36 cellular contexts compared by ENCODE assay signal in the genomic region with DNA sequence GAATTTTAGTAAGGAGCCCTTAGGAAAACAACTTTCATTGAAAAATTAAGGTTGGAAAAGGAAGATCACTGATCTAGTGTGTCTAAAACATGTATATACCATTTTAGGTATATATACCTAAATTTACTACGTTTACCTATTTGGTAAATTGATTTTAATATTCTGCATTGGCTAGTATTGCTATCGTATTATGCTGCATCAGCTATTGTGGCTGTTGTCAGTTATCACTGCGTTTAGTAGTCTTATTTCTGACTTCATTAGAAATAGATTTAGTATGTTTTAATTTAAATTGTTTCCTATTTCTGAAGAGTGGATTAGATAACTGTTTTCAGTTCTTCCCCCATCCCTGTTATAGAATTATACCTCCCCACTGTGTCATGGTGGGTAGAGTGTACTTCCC.
A peak's percentile ranks its signal among the peaks of the same experiment; 100 is the strongest.
DNase-seq lines count a peak whose midpoint lies in the region; ATAC-seq, FAIRE-seq and TF ChIP-seq lines count a peak whose summit lies in the region.
"Had no signal": no experiment of that assay in that cellular context is flagged by ENCODE, and none has a peak within 500 bp of the region (broad histone marks: within the 10 kb centered on the region; RNA-seq: fewer than 3 reads in every experiment).

No MANE protein-coding gene starts in this region.

- H3K4me1 Mint-ChIP-seq in T-helper 2 cell treated with Interferon-gamma antibody and Interleukin-4, amounts not matched to agents 5 μg/mL and 100 μg/mL, for 36 hours (ENCODE audit: low read depth): no peaks in the 10 kb centered on the region
- H3K4me1 Mint-ChIP-seq: B cell; CD14-positive monocyte; CD4-positive, alpha-beta memory T cell; CD8-positive, alpha-beta memory T cell had no signal

- H2BK20ac ChIP-seq in IMR-90 (ENCODE audit: low read depth, low read length): no peak overlapping the region
- peak overlapping the region; percentile 9; the same call in 1 of the 2 replicates for H2BK20ac ChIP-seq in H1 (ENCODE audit: low read length)

- POLR2A ChIA-PET in HepG2 (lab: Yijun Ruan, JAX): no interaction called here
- POLR2A ChIA-PET in IMR-90 (lab: Charles Lee; ENCODE audit: unreplicated experiment): no interaction called here
- POLR2A ChIA-PET in K562 (lab: Yijun Ruan, JAX): no interaction called here
- POLR2A ChIA-PET in H1 (lab: Charles Lee; ENCODE audit: partially characterized antibody): no interaction called here

- H4K8ac ChIP-seq in IMR-90 (ENCODE audit: low read depth in 2 of 2, low read length in 2 of 2): no peak overlapping the region
- no peak overlapping the region for H4K8ac ChIP-seq in H1 (ENCODE audit: extremely low read depth, insufficient read depth, low read length)

- CTCF ChIA-PET in HepG2 (lab: Yijun Ruan, JAX; ENCODE audit: low intra/inter-chr PET ratio, low total read pairs): no interaction called here
- CTCF ChIA-PET in IMR-90 (lab: Yijun Ruan, JAX): interaction anchor here (0.9 kb wide), 1 partner anchor 12 kb away, joined by 3 read pairs; no protein-coding TSS in a partner anchor
- CTCF ChIA-PET in K562 (lab: Yijun Ruan, JAX; ENCODE audit: low intra/inter-chr PET ratio): no interaction called here
- CTCF ChIA-PET in H1 (lab: Charles Lee; ENCODE audit: partially characterized antibody): interaction anchor here (0.6 to 2.6 kb wide), 5 partner anchors 9 to 49 kb away, joined by 3 to 10 read pairs (median 6); no protein-coding TSS in a partner anchor

- no peaks in the 10 kb centered on the region for H4K20me1 ChIP-seq in HepG2 (ENCODE audit: insufficient read depth, low read length)
- no peaks in the 10 kb centered on the region for H4K20me1 ChIP-seq in IMR-90 (ENCODE audit: insufficient read depth, low read length)
- H4K20me1 ChIP-seq in K562 (replicated peaks; ENCODE audit: control insufficient read depth, insufficient read depth, low read length): no peaks in the 10 kb centered on the region
- H4K20me1 ChIP-seq in H1 (replicated peaks in 1 of 2; ENCODE audit: control insufficient read depth in 1 of 2, insufficient read depth in 2 of 2, low read length in 2 of 2): no peaks in the 10 kb centered on the region
- H4K20me1 ChIP-seq: BLaER1; BLaER1 treated with 17β-estradiol and CSF1 and Interleukin-3, amounts not matched to agents 10 nM and 100 nM had no signal

- no peak for TF ChIP-seq POLR2A in HepG2 (IDR thresholded peaks at IDR 0.05; ENCODE audit: insufficient read depth in 1 of 2, low read depth in 2 of 2, low read length in 2 of 2)
- TF ChIP-seq POLR2A in right lobe of liver (IDR thresholded peaks at IDR 0.05): no peak
- no peak for TF ChIP-seq POLR2A in IMR-90 (IDR thresholded peaks at IDR 0.05; ENCODE audit: low read depth, low read length)
- no peak for TF ChIP-seq POLR2A in K562 (conservative IDR thresholded peaks at IDR 0.05)
- TF ChIP-seq POLR2A in H1 (IDR thresholded peaks at IDR 0.05; ENCODE audit: control extremely low read depth in 1 of 2, low read depth in 2 of 2, low read length in 2 of 2): no peak
- TF ChIP-seq POLR2A in H54 (IDR thresholded peaks at IDR 0.05; ENCODE audit: low read depth, low read length): no peak

- TF ChIP-seq CTCF in HepG2 (CRISPR knock-in tag; IDR thresholded peaks at IDR 0.05): no peak
- TF ChIP-seq CTCF in right lobe of liver (IDR thresholded peaks at IDR 0.05): no peak
- TF ChIP-seq CTCF in IMR-90 (conservative IDR thresholded peaks at IDR 0.05; ENCODE audit: low read depth, low read length): no peak
- no peak for TF ChIP-seq CTCF in K562 (IDR thresholded peaks at IDR 0.05 in 2 of 3, conservative IDR thresholded peaks at IDR 0.05 in 1 of 3; ENCODE audit: insufficient read depth in 2 of 3, low read depth in 1 of 3, low read length in 3 of 3)
- TF ChIP-seq CTCF in H1 (IDR thresholded peaks at IDR 0.05; ENCODE audit: control extremely low read depth in 1 of 3, insufficient read depth in 1 of 3, low read depth in 1 of 3, low read length in 3 of 3): no peak

- ATAC-seq in HepG2 (no peak), right lobe of liver (no peak), IMR-90 (ENCODE audit: low read depth) (no peak), K562 (no peak), GM21423 (IDR thresholded peaks at IDR 0.05; ENCODE audit: unreplicated experiment) (no peak)
- ATAC-seq: A549; CD8-positive, alpha-beta T cell had no signal

- H3K23me2 ChIP-seq in H1 (ENCODE audit: low read depth, low read length): no peaks in the 10 kb centered on the region

- peaks cover 7% of the 10 kb centered on the region for H3K9me3 Mint-ChIP-seq in T-helper 2 cell treated with Interferon-gamma antibody and Interleukin-4, amounts not matched to agents 5 μg/mL and 100 μg/mL, for 36 hours

- H3K18ac ChIP-seq in IMR-90 (ENCODE audit: low read depth, low read length) (no peak overlapping the region), H1 (ENCODE audit: extremely low read depth, low read length) (no peak overlapping the region)

- H3K27me3 ChIP-seq in HepG2 (ENCODE audit: control insufficient read depth in 1 of 2, insufficient read depth in 2 of 2, low read length in 2 of 2) (no peaks in the 10 kb centered on the region), right lobe of liver (no peaks in the 10 kb centered on the region), IMR-90 (ENCODE audit: control insufficient read depth, insufficient read depth, low read length) (peaks cover 1% of the 10 kb centered on the region; the same call in 1 of the 2 replicates), K562 (ENCODE audit: control insufficient read depth in 2 of 2, insufficient read depth in 2 of 2, low read length in 2 of 2) (no peaks in the 10 kb centered on the region), H1 (replicated peaks in 1 of 4; ENCODE audit: control insufficient read depth in 3 of 4, extremely low read depth in 1 of 4, insufficient read depth in 3 of 4, low read length in 3 of 4) (no peaks in the 10 kb centered on the region)
- H3K27me3 ChIP-seq: BE2C; BLaER1; BLaER1 treated with 17β-estradiol and CSF1 and Interleukin-3, amounts not matched to agents 10 nM and 100 nM had no signal

- H3K36me3 Mint-ChIP-seq in T-helper 2 cell treated with Interferon-gamma antibody and Interleukin-4, amounts not matched to agents 5 μg/mL and 100 μg/mL, for 36 hours (ENCODE audit: low read depth): no peaks in the 10 kb centered on the region
- H3K36me3 Mint-ChIP-seq: CD14-positive monocyte; CD4-positive, CD25-positive, alpha-beta regulatory T cell; CD8-positive, alpha-beta T cell had no signal

- 36% methylated on average over 3 of the region's 3 CpGs for WGBS in HepG2 (ENCODE audit: low lambda C conversion rate)
- 69% methylated on average over 3 of the region's 3 CpGs for WGBS in right lobe of liver (ENCODE audit: insufficient coverage, low coverage, low lambda C conversion rate, missing lambda C conversion rate)
- WGBS in IMR-90 (ENCODE audit: extremely low coverage in 2 of 2, insufficient read length in 1 of 2), 2 experiments: no CpG with 5 or more reads among the region's 3 CpGs
- 0% methylated on average over 3 of the region's 3 CpGs for WGBS in K562 (ENCODE audit: insufficient coverage, low coverage, missing lambda C conversion rate)
- WGBS in H1 (ENCODE audit: extremely low coverage in 1 of 2, insufficient coverage in 1 of 2, insufficient read length in 1 of 2, insufficient replicate concordance in 2 of 2, low coverage in 1 of 2, low lambda C conversion rate in 2 of 2, missing lambda C conversion rate in 1 of 2), 2 experiments: 88% methylated on average over 3 of the region's 3 CpGs; no CpG with 5 or more reads in 1 of the 2 experiments

- TF ChIP-seq EP300 in HepG2 (IDR thresholded peaks at IDR 0.05; ENCODE audit: low read depth in 2 of 2, low read length in 2 of 2): no peak
- no peak for TF ChIP-seq EP300 in HepG2 (CRISPR knock-in tag; IDR thresholded peaks at IDR 0.05; ENCODE audit: borderline replicate concordance)
- TF ChIP-seq EP300 in K562 (IDR thresholded peaks at IDR 0.05; ENCODE audit: low read length): no peak
- TF ChIP-seq EP300 in H1 (IDR thresholded peaks at IDR 0.05; ENCODE audit: borderline replicate concordance in 1 of 2, low read depth in 2 of 2, low read length in 2 of 2): no peak

- no peak overlapping the region for H2AK5ac ChIP-seq in IMR-90 (ENCODE audit: low read depth, low read length)
- H2AK5ac ChIP-seq in H1 (ENCODE audit: low read depth, low read length): no peak overlapping the region

- intact Hi-C loops in HepG2 (cut with micrococcal nuclease; ENCODE audit: unreplicated experiment): no loop called here
- intact Hi-C loops in right lobe of liver (cut with DNase I): no loop called here
- intact Hi-C loops in IMR-90 (cut with micrococcal nuclease): no loop called here
- intact Hi-C loops in K562 (cut with micrococcal nuclease): no loop called here

- H3K79me2 ChIP-seq in HepG2 (ENCODE audit: insufficient read depth, low read length) (no peaks in the 10 kb centered on the region), K562 (ENCODE audit: control insufficient read depth, insufficient read depth, low read length) (no peaks in the 10 kb centered on the region), H1 (ENCODE audit: control insufficient read depth in 1 of 2, insufficient read depth in 2 of 2, low read length in 2 of 2) (no peaks in the 10 kb centered on the region)

- H3K9ac ChIP-seq in HepG2 (ENCODE audit: insufficient read depth, low read depth, low read length) (no peak overlapping the region), IMR-90 (ENCODE audit: low read depth, low read length) (no peak overlapping the region), K562 (ENCODE audit: insufficient read depth in 1 of 2, low read depth in 2 of 2, low read length in 2 of 2) (no peak overlapping the region), H1 (replicated peaks in 1 of 4; ENCODE audit: extremely low read depth in 1 of 4, low read depth in 3 of 4, low read length in 3 of 4) (no peak overlapping the region)
- H3K9ac ChIP-seq: BLaER1; BLaER1 treated with 17β-estradiol and CSF1 and Interleukin-3, amounts not matched to agents 10 nM and 100 nM had no signal

- no peak overlapping the region for H3K4me2 ChIP-seq in HepG2 (ENCODE audit: low read depth, low read length)
- no peak overlapping the region for H3K4me2 ChIP-seq in IMR-90 (ENCODE audit: low read depth, low read length)
- no peak overlapping the region for H3K4me2 ChIP-seq in K562 (ENCODE audit: insufficient read depth, low read length)
- no peak overlapping the region for H3K4me2 ChIP-seq in H1 (ENCODE audit: insufficient read depth in 1 of 2, low read depth in 2 of 2, low read length in 2 of 2)
- H3K4me2 ChIP-seq: A549; BLaER1; BLaER1 treated with 17β-estradiol and CSF1 and Interleukin-3, amounts not matched to agents 10 nM and 100 nM had no signal

- H2BK120ac ChIP-seq in IMR-90 (ENCODE audit: low read depth, low read length) (no peak overlapping the region), H1 (replicated peaks; ENCODE audit: low read depth, low read length) (no peak overlapping the region)

- FAIRE-seq in HepG2 (lab: Jason Lieb, UNC) (no peak), K562 (lab: Jason Lieb, UNC) (no peak), H1 (lab: Jason Lieb, UNC) (no peak), H54 (lab: Jason Lieb, UNC) (no peak)
- FAIRE-seq: A204.1, A549, D721Med had no signal

- H3K4me1 ChIP-seq in HepG2 (ENCODE audit: insufficient read depth, low read length) (peaks cover 7% of the 10 kb centered on the region; the same call in 1 of the 2 replicates), right lobe of liver (peaks cover 0 to 7% (median 0%) of the 10 kb centered on the region in 4 donors), IMR-90 (ENCODE audit: control insufficient read depth, insufficient read depth, low read length) (no peaks in the 10 kb centered on the region), K562 (replicated peaks in 1 of 2; ENCODE audit: control insufficient read depth in 2 of 2, insufficient read depth in 2 of 2, low read length in 2 of 2) (no peaks in the 10 kb centered on the region), H1 (replicated peaks in 1 of 4; ENCODE audit: control insufficient read depth in 3 of 4, insufficient read depth in 4 of 4, low read length in 3 of 4) (no peaks in the 10 kb centered on the region)
- H3K4me1 ChIP-seq: A549; BE2C; BLaER1; BLaER1 treated with 17β-estradiol and CSF1 and Interleukin-3, amounts not matched to agents 10 nM and 100 nM; Caco-2 had no signal

- H2BK15ac ChIP-seq in IMR-90 (ENCODE audit: low read depth, low read length): no peak overlapping the region
- H2BK15ac ChIP-seq in H1 (ENCODE audit: low read length): no peak overlapping the region

- in situ Hi-C loops in HepG2 (cut with HindIII; ENCODE audit: extremely low pct_ligation_motif_present, low pct_unique_long_range_greater_than_20kb) (no loop called here), IMR-90 (cut with MboI; ENCODE audit: low sequenced_read_pairs) (no loop called here), K562 (cut with MboI) (no loop called here)

- H3K27me3 Mint-ChIP-seq in T-helper 2 cell treated with Interferon-gamma antibody and Interleukin-4, amounts not matched to agents 5 μg/mL and 100 μg/mL, for 36 hours (ENCODE audit: low read depth): no peaks in the 10 kb centered on the region
- H3K27me3 Mint-ChIP-seq: CD4-positive, alpha-beta memory T cell; CD4-positive, alpha-beta T cell had no signal

- H3K36me3 ChIP-seq in HepG2 (replicated peaks in 1 of 2; ENCODE audit: control insufficient read depth in 1 of 2, insufficient read depth in 2 of 2, low read length in 2 of 2): no peaks in the 10 kb centered on the region
- no peaks in the 10 kb centered on the region for H3K36me3 ChIP-seq in right lobe of liver
- no peaks in the 10 kb centered on the region for H3K36me3 ChIP-seq in IMR-90 (ENCODE audit: control insufficient read depth, insufficient read depth, low read length)
- H3K36me3 ChIP-seq in K562 (ENCODE audit: control insufficient read depth, insufficient read depth, low read length): no peaks in the 10 kb centered on the region
- H3K36me3 ChIP-seq in H1 (ENCODE audit: control insufficient read depth in 2 of 4, insufficient read depth in 4 of 4, low read length in 3 of 4): no peaks in the 10 kb centered on the region
- H3K36me3 ChIP-seq: BE2C; BLaER1; BLaER1 treated with 17β-estradiol and CSF1 and Interleukin-3, amounts not matched to agents 10 nM and 100 nM had no signal

- H2BK5ac ChIP-seq in IMR-90 (ENCODE audit: low read depth, low read length, poor library complexity, severe bottlenecking) (no peak overlapping the region), H1 (ENCODE audit: low read depth, low read length) (no peak overlapping the region)

- no peak overlapping the region for H3K23ac ChIP-seq in IMR-90 (ENCODE audit: low read depth, low read length)
- H3K23ac ChIP-seq in H1 (ENCODE audit: insufficient read length): no peak overlapping the region

- H2AFZ ChIP-seq in HepG2 (ENCODE audit: low read length) (no peak overlapping the region), IMR-90 (replicated peaks; ENCODE audit: low read length, poor library complexity) (no peak overlapping the region), K562 (ENCODE audit: low read depth, low read length) (no peak overlapping the region), H1 (ENCODE audit: low read length) (no peak overlapping the region)

- no peak overlapping the region for H3K27ac ChIP-seq in HepG2 (ENCODE audit: extremely low read length, insufficient read depth, low read length)
- H3K27ac ChIP-seq in right lobe of liver: no peak overlapping the region
- no peak overlapping the region for H3K27ac ChIP-seq in IMR-90 (ENCODE audit: insufficient read depth, low read length)
- no peak overlapping the region for H3K27ac ChIP-seq in K562 (ENCODE audit: extremely low read depth, low read depth, low read length)
- H3K27ac ChIP-seq in H1 (ENCODE audit: low read depth, low read length): no peak overlapping the region
- H3K27ac ChIP-seq: 22Rv1; A549; BLaER1; BLaER1 treated with 17β-estradiol and CSF1 and Interleukin-3, amounts not matched to agents 10 nM and 100 nM; C4-2B had no signal

- no peak for DNase-seq in HepG2 (ENCODE audit: low spot score)
- no peak for DNase-seq in right lobe of liver
- no peak for DNase-seq in IMR-90
- DNase-seq in K562 (ENCODE audit: extremely low read depth in 1 of 4, low spot score in 3 of 4): no peak
- DNase-seq in H1 (ENCODE audit: low read depth in 1 of 2, low spot score in 2 of 2): no peak
- no peak for DNase-seq in T-helper 2 cell treated with Interferon-gamma antibody and Interleukin-4, amounts not matched to agents 5 μg/mL and 100 μg/mL, for 36 hours (ENCODE audit: low spot score)
- DNase-seq in H54 (ENCODE audit: insufficient read length, low spot score): no peak
- DNase-seq: 8988T; ACHN; AML-193; BE2C; C1 segment of cervical spinal cord; Caco-2; Calu3; CD4-positive, alpha-beta memory T cell; CD4-positive, alpha-beta T cell; CD4-positive, CD25-positive, alpha-beta regulatory T cell; CD8-positive, alpha-beta memory T cell; CD8-positive, alpha-beta T cell; DMS 273 treated with DMSO at 0.1 percent for 48 hours; DMS153; DMS53; DMS79; DMS79 treated with DMSO at 0.1 percent for 48 hours; DND-41; EL had no signal

- H3K56ac ChIP-seq in IMR-90 (ENCODE audit: extremely low read depth, insufficient read depth, low read length) (no peak overlapping the region), H1 (replicated peaks; ENCODE audit: insufficient read length, low read depth, low read length) (no peak overlapping the region)

- H3K9me1 ChIP-seq in IMR-90 (ENCODE audit: insufficient read depth, low read length) (no peaks in the 10 kb centered on the region), K562 (ENCODE audit: control insufficient read depth, insufficient read depth, low read length) (no peaks in the 10 kb centered on the region)

- no peaks in the 10 kb centered on the region for H3K9me3 ChIP-seq in HepG2 (ENCODE audit: low read length)
- H3K9me3 ChIP-seq in right lobe of liver: no peaks in the 10 kb centered on the region
- H3K9me3 ChIP-seq in IMR-90 (ENCODE audit: control insufficient read depth, insufficient read depth, low read length): peaks cover 2% of the 10 kb centered on the region; the same call in 1 of the 2 replicates
- no peaks in the 10 kb centered on the region for H3K9me3 ChIP-seq in K562 (replicated peaks; ENCODE audit: control insufficient read depth, insufficient read depth, low read depth, low read length)
- peaks cover 2 to 6% of the 10 kb centered on the region in 2 experiments; a peak in 2 of 4 replicates for H3K9me3 ChIP-seq in H1 (ENCODE audit: insufficient read depth in 2 of 2, low read depth in 1 of 2, low read length in 1 of 2)
- H3K9me3 ChIP-seq: A549, BE2C had no signal

- H3K4me3 ChIP-seq in HepG2 (replicated peaks in 1 of 3; ENCODE audit: insufficient read depth in 1 of 3, low read depth in 2 of 3, low read length in 3 of 3) (no peak overlapping the region), right lobe of liver (no peak overlapping the region), IMR-90 (ENCODE audit: insufficient read depth, low read depth, low read length) (no peak overlapping the region), K562 (no peak overlapping the region), H1 (ENCODE audit: extremely low read depth in 1 of 4, insufficient read depth in 2 of 4, low read depth in 3 of 4, low read length in 4 of 4) (no peak overlapping the region)
- H3K4me3 ChIP-seq: A549; BLaER1; BLaER1 treated with 17β-estradiol and CSF1 and Interleukin-3, amounts not matched to agents 10 nM and 100 nM had no signal

- H3K4ac ChIP-seq in IMR-90 (ENCODE audit: low read depth, low read length) (no peak overlapping the region), H1 (replicated peaks; ENCODE audit: insufficient read length, low read depth, low read length) (peak overlapping the region; percentile 14)

- dilution Hi-C loops in IMR-90 (cut with HindIII; ENCODE audit: low sequenced_read_pairs, unreplicated experiment): no loop called here

- H4K91ac ChIP-seq in IMR-90 (ENCODE audit: insufficient read depth, low read depth, low read length): no peak overlapping the region
- no peak overlapping the region for H4K91ac ChIP-seq in H1 (replicated peaks; ENCODE audit: insufficient read length, low read length)

- no peak for TF ChIP-seq RAD21 in HepG2 (CRISPR knock-in tag; IDR thresholded peaks at IDR 0.05)
- TF ChIP-seq RAD21 in IMR-90 (IDR thresholded peaks at IDR 0.05; ENCODE audit: low read length): no peak
- no peak for TF ChIP-seq RAD21 in K562 (CRISPR knock-in tag; conservative IDR thresholded peaks at IDR 0.05 in 1 of 2, IDR thresholded peaks at IDR 0.05 in 1 of 2)
- no peak for TF ChIP-seq RAD21 in H1 (IDR thresholded peaks at IDR 0.05 in 1 of 2, conservative IDR thresholded peaks at IDR 0.05 in 1 of 2; ENCODE audit: low read depth in 2 of 2, low read length in 2 of 2)

- no peak overlapping the region for H3K14ac ChIP-seq in IMR-90 (replicated peaks; ENCODE audit: low read depth, low read length)
- H3K14ac ChIP-seq in H1 (ENCODE audit: insufficient read length): no peak overlapping the region

- no peak overlapping the region for H2AK9ac ChIP-seq in IMR-90 (replicated peaks; ENCODE audit: low read depth, low read length, poor library complexity)

- H3K27ac Mint-ChIP-seq in T-helper 2 cell treated with Interferon-gamma antibody and Interleukin-4, amounts not matched to agents 5 μg/mL and 100 μg/mL, for 36 hours: no peak overlapping the region
- H3K27ac Mint-ChIP-seq: B cell; CD14-positive monocyte; CD4-positive, alpha-beta memory T cell; CD4-positive, alpha-beta T cell; CD4-positive, CD25-positive, alpha-beta regulatory T cell; CD8-positive, alpha-beta memory T cell; CD8-positive, alpha-beta T cell had no signal

- H4K5ac ChIP-seq in IMR-90 (ENCODE audit: low read depth, low read length) (no peak overlapping the region), H1 (ENCODE audit: insufficient read length, low read depth, low read length) (no peak overlapping the region)

- no peak overlapping the region for H2BK12ac ChIP-seq in H1 (ENCODE audit: low read depth, low read length)

- no TSS peak for BruUV-seq in HepG2 (replicated peaks; lab: Mats Ljungman, UMichigan)
- no TSS peak for BruUV-seq in IMR-90 (replicated peaks; lab: Mats Ljungman, UMichigan)
- BruUV-seq in K562 (replicated peaks; lab: Mats Ljungman, UMichigan): no TSS peak

- H3K79me1 ChIP-seq in IMR-90 (ENCODE audit: low read depth in 1 of 2, low read length in 2 of 2) (no peaks in the 10 kb centered on the region), H1 (ENCODE audit: low read depth, low read length) (no peaks in the 10 kb centered on the region)

- no peak overlapping the region for H3K4me3 Mint-ChIP-seq in T-helper 2 cell treated with Interferon-gamma antibody and Interleukin-4, amounts not matched to agents 5 μg/mL and 100 μg/mL, for 36 hours
- H3K4me3 Mint-ChIP-seq: B cell; CD14-positive monocyte; CD4-positive, alpha-beta memory T cell; CD4-positive, alpha-beta T cell; CD4-positive, CD25-positive, alpha-beta regulatory T cell; CD8-positive, alpha-beta memory T cell; CD8-positive, alpha-beta T cell had no signal

Comparison
In these comparisons a context has a peak if more than half of its experiments do, and no peak if none do; other contexts are left out.
1. CTCF ChIA-PET loops: an anchor here in IMR-90 (0.9 kb wide) and H1 (0.6 to 2.6 kb wide); none called in HepG2 and K562.